ENCODE assay signal across 15 cellular contexts in the genomic region with DNA sequence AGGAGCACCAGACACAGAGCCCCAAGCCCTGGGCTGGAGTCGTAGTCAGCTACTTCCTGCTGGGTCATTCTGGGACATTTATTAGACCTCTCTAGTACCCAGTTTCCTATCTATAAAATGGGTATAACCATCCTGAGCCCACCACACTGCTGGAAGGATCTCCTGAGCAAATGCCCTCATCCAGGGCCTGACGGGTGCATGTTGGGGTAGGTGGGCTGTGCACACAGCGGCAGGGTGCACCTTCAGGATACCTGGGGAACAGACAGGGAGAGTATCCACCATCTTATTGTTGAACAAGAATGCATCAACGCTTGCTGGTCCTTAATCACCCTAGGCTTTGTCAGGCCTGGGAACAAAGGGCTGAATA.
DNase-seq lines count a peak whose midpoint lies in the region; ATAC-seq, FAIRE-seq and TF ChIP-seq lines count a peak whose summit lies in the region.
"Had no signal": no experiment of that assay in that cellular context is flagged by ENCODE, and none has a peak within 500 bp of the region (broad histone marks: within the 10 kb centered on the region; RNA-seq: fewer than 3 reads in every experiment).

No MANE protein-coding gene starts in this region.

- no peaks in the 10 kb centered on the region for H3K36me3 Mint-ChIP-seq in T-helper 2 cell treated with Interferon-gamma antibody and Interleukin-4, amounts not matched to agents 5 μg/mL and 100 μg/mL, for 36 hours (ENCODE audit: low read depth)

- no peaks in the 10 kb centered on the region; the same call in 1 of the 2 replicates for H3K79me2 ChIP-seq in GM12878 (ENCODE audit: control insufficient read depth, insufficient read depth, low read length)

- no peak for FAIRE-seq in GM12878 (lab: Jason Lieb, UNC)
- FAIRE-seq: keratinocyte had no signal

- peak overlapping the region; percentile 70 for H3K4me3 Mint-ChIP-seq in T-helper 2 cell treated with Interferon-gamma antibody and Interleukin-4, amounts not matched to agents 5 μg/mL and 100 μg/mL, for 36 hours

- WGBS in GM12878 (ENCODE audit: insufficient coverage, insufficient replicate concordance, low lambda C conversion rate, missing lambda C conversion rate): 25% methylated on average over 4 of the region's 4 CpGs
- 68 to 76% (median 71%) methylated on average over 4 of the region's 4 CpGs for WGBS in spleen, 5 donors

- RAD21 ChIA-PET in GM12878 (lab: Charles Lee; ENCODE audit: unreplicated experiment): interaction anchor here (0.8 to 14.9 kb wide), 25 partner anchors 9 to 153 kb away, joined by 3 to 262 read pairs (median 6); no protein-coding TSS in a partner anchor

- H3K9me3 ChIP-seq in GM12878 (replicated peaks; ENCODE audit: control insufficient read depth, insufficient read depth, low read length): no peaks in the 10 kb centered on the region; the same call in 2 of the 3 replicates
- H3K9me3 ChIP-seq in spleen: no peaks in the 10 kb centered on the region
- H3K9me3 ChIP-seq: adrenal gland had no signal

- H3K9me3 Mint-ChIP-seq in T-helper 2 cell treated with Interferon-gamma antibody and Interleukin-4, amounts not matched to agents 5 μg/mL and 100 μg/mL, for 36 hours: no peaks in the 10 kb centered on the region

- no peak for TF ChIP-seq RAD21 in GM12878 (IDR thresholded peaks at IDR 0.05; ENCODE audit: insufficient read depth, low read depth, low read length)

- TF ChIP-seq POLR2A in NB4 (IDR thresholded peaks at IDR 0.05; ENCODE audit: extremely low read depth, insufficient read length) (no peak), GM12878 (IDR thresholded peaks at IDR 0.05; ENCODE audit: low read depth, low read length) (no peak), spleen (IDR thresholded peaks at IDR 0.05) (no peak)

- H3K4me1 Mint-ChIP-seq in T-helper 2 cell treated with Interferon-gamma antibody and Interleukin-4, amounts not matched to agents 5 μg/mL and 100 μg/mL, for 36 hours (ENCODE audit: low read depth): peaks cover 41% of the 10 kb centered on the region

- CTCF ChIA-PET in GM12878 (lab: Yijun Ruan, JAX): interaction anchor here (0.5 to 5.1 kb wide), 18 partner anchors 9 to 153 kb away, joined by 3 to 31 read pairs (median 6); no protein-coding TSS in a partner anchor
- CTCF ChIA-PET in GM10248 (lab: Yijun Ruan, JAX): interaction anchor here (0.8 to 2.4 kb wide), 8 partner anchors 9 to 148 kb away, joined by 3 to 12 read pairs (median 4); no protein-coding TSS in a partner anchor

- peak overlapping the region; percentile 77 for H3K9ac ChIP-seq in GM12878 (ENCODE audit: control insufficient read depth, insufficient read depth, low read length)

- BruUV-seq in GM12878 (replicated peaks; lab: Mats Ljungman, UMichigan): TSS peak; percentile 66

- H3K4me1 ChIP-seq in GM12878 (ENCODE audit: control insufficient read depth, insufficient read depth, low read length) (peaks cover 56% of the 10 kb centered on the region), spleen (peaks cover 46 to 87% (median 69%) of the 10 kb centered on the region in 6 donors)

- H3K4me3 ChIP-seq in NB4 (ENCODE audit: low read depth, low read length) (peak overlapping the region; percentile 32), GM12878 (peak overlapping the region; percentile 25; the same call in 1 of the 2 replicates), spleen (peak overlapping the region in 1 of 8 donors; percentile 50), H7 (ENCODE audit: insufficient read depth, low read depth, low read length) (no peak overlapping the region)
- H3K4me3 ChIP-seq: adrenal gland, tibial artery had no signal

- SMC1A ChIA-PET in GM12878 (lab: Charles Lee; ENCODE audit: uncharacterized antibody, unreplicated experiment): interaction anchor here (0.9 to 8.1 kb wide), 27 partner anchors 9 to 1346 kb away, joined by 3 to 93 read pairs (median 6); no protein-coding TSS in a partner anchor

- TF ChIP-seq CTCF in NB4 (IDR thresholded peaks at IDR 0.05; ENCODE audit: low read depth, low read length): no peak
- TF ChIP-seq CTCF in GM12878 (IDR thresholded peaks at IDR 0.05 in 2 of 3, conservative IDR thresholded peaks at IDR 0.05 in 1 of 3; ENCODE audit: control insufficient read depth in 2 of 3, extremely low read depth in 1 of 3, insufficient read depth in 1 of 3, low read depth in 3 of 3, low read length in 3 of 3): no peak
- no peak for TF ChIP-seq CTCF in spleen (IDR thresholded peaks at IDR 0.05 in 8 of 11, conservative IDR thresholded peaks at IDR 0.05 in 3 of 11)
- no peak for TF ChIP-seq CTCF in GM10248 (IDR thresholded peaks at IDR 0.05; ENCODE audit: control extremely low read depth, extremely low read depth, low read depth, missing control alignments)

- in situ Hi-C loops in GM12878 (cut with MboI): no loop called here

- H3K36me3 ChIP-seq in GM12878 (ENCODE audit: control insufficient read depth in 2 of 2, insufficient read depth in 2 of 2, low read length in 1 of 2): no peaks in the 10 kb centered on the region
- H3K36me3 ChIP-seq in spleen: no peaks in the 10 kb centered on the region
- H3K36me3 ChIP-seq in H7 (replicated peaks; ENCODE audit: control insufficient read depth, insufficient read depth, low read length): no peaks in the 10 kb centered on the region
- H3K36me3 ChIP-seq: adrenal gland, tibial artery had no signal

- H3K27ac ChIP-seq in GM12878 (ENCODE audit: control insufficient read depth, insufficient read depth) (peak overlapping the region; percentile 93), spleen (peak overlapping the region; percentile 15 to 85 (median 75))
- H3K27ac ChIP-seq: tibial artery had no signal

- intact Hi-C loops in GM12878 (cut with micrococcal nuclease; ENCODE audit: unreplicated experiment) (loop anchor here (1.0 to 10.0 kb wide), 11 partner anchors 12 to 307 kb away; no protein-coding TSS in a partner anchor), spleen (cut with DNase I; ENCODE audit: low total_unique reads) (no loop called here)

- H2AFZ ChIP-seq in GM12878 (ENCODE audit: control insufficient read depth, low read depth, low read length): peak overlapping the region; percentile 45

- H3K4me2 ChIP-seq in GM12878 (ENCODE audit: control insufficient read depth, insufficient read depth): peak overlapping the region; percentile 98

- H3K27ac Mint-ChIP-seq in T-helper 2 cell treated with Interferon-gamma antibody and Interleukin-4, amounts not matched to agents 5 μg/mL and 100 μg/mL, for 36 hours: peak overlapping the region; percentile 73

- POLR2A ChIA-PET in GM12878 (lab: Charles Lee) (interaction anchor here (0.6 to 4.7 kb wide), 17 partner anchors 8 to 98 kb away, joined by 3 to 67 read pairs (median 4); no protein-coding TSS in a partner anchor), GM10248 (lab: Yijun Ruan, JAX) (no interaction called here)

- TF ChIP-seq EP300 in GM12878 (IDR thresholded peaks at IDR 0.05; ENCODE audit: borderline replicate concordance in 1 of 2, control insufficient read depth in 1 of 2, low read depth in 2 of 2, low read length in 2 of 2): no peak

- no peaks in the 10 kb centered on the region for H4K20me1 ChIP-seq in GM12878 (ENCODE audit: control insufficient read depth, insufficient read depth)

- ATAC-seq in GM12878 (no peak), HG02938 (IDR thresholded peaks at IDR 0.05; ENCODE audit: unreplicated experiment) (no peak)

- H3K27me3 Mint-ChIP-seq in T-helper 2 cell treated with Interferon-gamma antibody and Interleukin-4, amounts not matched to agents 5 μg/mL and 100 μg/mL, for 36 hours (ENCODE audit: low read depth): no peaks in the 10 kb centered on the region

- DNase-seq in T-helper 2 cell treated with Interferon-gamma antibody and Interleukin-4, amounts not matched to agents 5 μg/mL and 100 μg/mL, for 36 hours (ENCODE audit: low spot score): no peak
- DNase-seq in T-helper 2 cell (no peak), NB4 (ENCODE audit: low read depth) (no peak), GM12878 (ENCODE audit: low read depth, low spot score) (no peak), spleen (no peak), GM10248 (ENCODE audit: extremely low spot score) (no peak), H7 (no peak)
- DNase-seq: 8988T; DMS79 treated with DMSO at 0.1 percent for 48 hours; effector memory CD4-positive, alpha-beta T cell; NCI-H2081 had no signal

- H3K27me3 ChIP-seq in GM12878 (replicated peaks in 1 of 2; ENCODE audit: control insufficient read depth in 2 of 2, insufficient read depth in 2 of 2, low read length in 1 of 2): no peaks in the 10 kb centered on the region
- H3K27me3 ChIP-seq in spleen (replicated peaks in 1 of 7): no peaks in the 10 kb centered on the region
- no peaks in the 10 kb centered on the region for H3K27me3 ChIP-seq in H7 (ENCODE audit: control insufficient read depth, insufficient read depth, low read length)
- H3K27me3 ChIP-seq: adrenal gland had no signal

TF ChIP-seq in GM12878, 131 proteins besides CTCF, POLR2A, EP300 and RAD21:
- TF ChIP-seq ZNF217 (IDR thresholded peaks at IDR 0.05) (0 out of 2 replicates have a peak, but pooled peaks have one; percentile 1), STAT1 (conservative IDR thresholded peaks at IDR 0.05) (no peak), SMARCA5 (IDR thresholded peaks at IDR 0.05) (peak; percentile 63), POLR2AphosphoS5 (IDR thresholded peaks at IDR 0.05; ENCODE audit: low read length) (0 out of 2 replicates have a peak, but pooled peaks have one; percentile 8)
